In the genomic region with DNA sequence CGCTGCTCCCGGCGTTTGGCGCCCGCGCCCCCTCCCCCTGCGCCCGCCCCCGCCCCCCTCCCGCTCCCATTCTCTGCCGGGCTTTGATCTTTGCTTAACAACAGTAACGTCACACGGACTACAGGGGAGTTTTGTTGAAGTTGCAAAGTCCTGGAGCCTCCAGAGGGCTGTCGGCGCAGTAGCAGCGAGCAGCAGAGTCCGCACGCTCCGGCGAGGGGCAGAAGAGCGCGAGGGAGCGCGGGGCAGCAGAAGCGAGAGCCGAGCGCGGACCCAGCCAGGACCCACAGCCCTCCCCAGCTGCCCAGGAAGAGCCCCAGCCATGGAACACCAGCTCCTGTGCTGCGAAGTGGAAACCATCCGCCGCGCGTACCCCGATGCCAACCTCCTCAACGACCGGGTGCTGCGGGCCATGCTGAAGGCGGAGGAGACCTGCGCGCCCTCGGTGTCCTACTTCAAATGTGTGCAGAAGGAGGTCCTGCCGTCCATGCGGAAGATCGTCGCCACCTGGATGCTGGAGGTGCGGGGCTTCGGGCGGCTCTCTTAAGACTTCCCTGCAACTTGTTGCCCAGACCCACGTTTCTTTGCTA, we compare ENCODE assay signal across 8 cellular contexts. TPM values are rescaled to one million over a fixed set of nuclear protein-coding genes. Genes with fewer than 3 reads are reported as not detected.
DNase-seq lines count a peak whose midpoint lies in the region; ATAC-seq and TF ChIP-seq lines count a peak whose summit lies in the region.

TSS of gene CCND1 (plus strand) at position 162 of the 587 bp plus-strand sequence. CDS start at position 320, 158 bp downstream.

- TF ChIP-seq RAD21 in Ishikawa (IDR thresholded peaks at IDR 0.05; ENCODE audit: low read depth) = no peak

- no peaks in the 10 kb centered on the region for H3K9me3 ChIP-seq in spleen

- peak; percentile 25; the same call in 1 of the 2 replicates for TF ChIP-seq EP300 in Ishikawa (IDR thresholded peaks at IDR 0.05; ENCODE audit: borderline replicate concordance)

- WGBS in spleen, 5 donors = 1% methylated on average over 23 to 49 of the region's 49 CpGs

- H3K27ac ChIP-seq in coronary artery (peak within 1 kb of the TSS; percentile 86 to 90), spleen (peak within 1 kb of the TSS; percentile 66 to 89 (median 86))

- no peak for ATAC-seq in GM18858 (IDR thresholded peaks at IDR 0.05; ENCODE audit: unreplicated experiment)

- TF ChIP-seq POLR2A in spleen (IDR thresholded peaks at IDR 0.05) = peak in 1 of 3 donors; percentile 83

- peak; percentile 89 for DNase-seq in EL
- peak; percentile 8 for DNase-seq in T follicular helper cell (ENCODE audit: low read depth)
- peak; percentile 84 for DNase-seq in coronary artery (ENCODE audit: low spot score)
- DNase-seq in kidney tubule cell (ENCODE audit: low spot score) = peak; percentile 94
- DNase-seq in spleen = peak; percentile 87
- DNase-seq in NCI-H2029 treated with DMSO at 0.1 percent for 48 hours (lab: John Stamatoyannopoulos, UW) = no peak

- H3K27me3 ChIP-seq in spleen (replicated peaks in 1 of 7) = peaks cover 0 to 80% (median 47%) of the 10 kb centered on the region in 7 donors

- H3K4me1 ChIP-seq in spleen = peaks cover 48 to 98% (median 76%) of the 10 kb centered on the region in 6 donors

- peaks cover 0 to 30% (median 1%) of the 10 kb centered on the region in 6 donors for H3K36me3 ChIP-seq in spleen

- intact Hi-C loops in spleen (cut with DNase I; ENCODE audit: low total_unique reads) = loop anchor here (5.0 kb wide), 1 partner anchor 349 kb away; the partner anchor contains the start of gene MYEOV

- H3K4me3 ChIP-seq in coronary artery = peak within 1 kb of the TSS; percentile 83
- peak within 1 kb of the TSS; percentile 68 to 99 (median 92) for H3K4me3 ChIP-seq in spleen

- TF ChIP-seq CTCF in coronary artery (IDR thresholded peaks at IDR 0.05) (no peak), spleen (IDR thresholded peaks at IDR 0.05 in 8 of 11, conservative IDR thresholded peaks at IDR 0.05 in 3 of 11) (peak in 1 of 11 experiments; percentile 38)

TF ChIP-seq in Ishikawa, 13 proteins besides CTCF, POLR2A, EP300 and RAD21:
- no peak for TF ChIP-seq NFIC (IDR thresholded peaks at IDR 0.05)
- peak; percentile 84 for TF ChIP-seq TAF1 (IDR thresholded peaks at IDR 0.05; ENCODE audit: low read depth)
- TF ChIP-seq, protein P1, sequence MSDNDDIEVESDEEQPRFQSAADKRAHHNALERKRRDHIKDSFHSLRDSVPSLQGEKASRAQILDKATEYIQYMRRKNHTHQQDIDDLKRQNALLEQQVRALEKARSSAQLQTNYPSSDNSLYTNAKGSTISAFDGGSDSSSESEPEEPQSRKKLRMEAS (IDR thresholded peaks at IDR 0.05) = peak; percentile 59
- TF ChIP-seq TEAD4 (IDR thresholded peaks at IDR 0.05) = peak; percentile 42; the same call in 1 of the 2 replicates
- TF ChIP-seq EGR1 (IDR thresholded peaks at IDR 0.05) = 0 out of 2 replicates have a peak, but pooled peaks have one; percentile 34
- TF ChIP-seq TCF12 (IDR thresholded peaks at IDR 0.05; ENCODE audit: low read depth) = no peak
- TF ChIP-seq CREB1 (IDR thresholded peaks at IDR 0.05; ENCODE audit: low read depth) = 0 out of 2 replicates have a peak, but pooled peaks have one; percentile 45

RNA-seq across cellular contexts. Expression of gene CCND1, which starts in this region (rescaled TPM):
- total RNA-seq in spleen = 10 to 100 TPM; 14.3 to 96.6 (median 60.5) TPM
- polyA plus RNA-seq in spleen = 10 to 100 TPM in 1 of 3 donors, 1 to 10 TPM in 2; 4.3 to 22.7 (median 6.4) TPM
